ENCODE assay signal across 9 cellular contexts in the genomic region with DNA sequence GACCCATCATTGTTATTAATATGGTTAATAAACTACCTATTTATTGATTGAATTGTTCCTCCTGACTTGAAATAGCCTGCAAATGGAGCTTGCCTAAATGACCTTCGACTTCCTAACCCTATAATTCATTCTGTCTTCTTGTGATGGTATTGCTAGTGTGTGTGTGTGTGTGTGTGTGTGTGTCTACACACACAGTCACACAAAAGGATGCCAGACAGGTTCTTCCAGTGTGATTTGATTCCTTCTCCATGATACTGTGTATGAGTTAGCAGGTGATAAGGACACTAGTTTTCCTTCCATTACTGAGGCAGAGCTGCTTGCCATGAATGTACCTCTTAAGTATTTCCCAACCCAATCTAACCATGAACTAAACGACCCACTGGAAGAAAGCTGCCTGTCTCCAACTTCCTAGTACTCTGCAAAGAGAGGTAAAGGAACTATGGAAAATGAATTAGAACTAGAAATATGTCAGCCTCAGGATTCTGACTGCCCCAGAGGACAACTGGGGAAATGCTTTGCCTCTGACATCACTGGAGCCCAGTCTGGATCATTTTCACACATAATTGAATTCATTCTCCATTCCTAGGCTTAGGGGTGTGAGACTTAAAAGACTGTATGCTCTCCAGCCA. TPM values are rescaled to one million over a fixed set of nuclear protein-coding genes. Genes with fewer than 3 reads are reported as not detected.
DNase-seq lines count a peak whose midpoint lies in the region; FAIRE-seq and TF ChIP-seq lines count a peak whose summit lies in the region.
"Had no signal": no experiment of that assay in that cellular context is flagged by ENCODE, and none has a peak within 500 bp of the region (broad histone marks: within the 10 kb centered on the region; RNA-seq: fewer than 3 reads in every experiment).

No MANE protein-coding gene starts in this region.

- H3K9me3 ChIP-seq in adrenal gland (replicated peaks in 1 of 3) (no peaks in the 10 kb centered on the region), kidney (ENCODE audit: control insufficient read depth in 1 of 2, low read length in 2 of 2) (no peaks in the 10 kb centered on the region)

- FAIRE-seq in kidney (lab: Jason Lieb, UNC): no peak

- no peak for DNase-seq in activated naive CD4-positive, alpha-beta T cell treated with anti-CD3 and anti-CD28 coated beads for 36 hours
- DNase-seq in activated naive CD4-positive, alpha-beta T cell treated with anti-CD3 and anti-CD28 coated beads, Interleukin-2, amount 50 U/mL, for 16 hours: no peak
- DNase-seq in adrenal gland (no peak), kidney (no peak), ecto neural progenitor cell (ENCODE audit: low spot score) (no peak), G401 (ENCODE audit: low spot score) (no peak), SHP77 treated with DMSO at 0.1 percent for 48 hours (lab: John Stamatoyannopoulos, UW) (no peak)

- peaks cover 38% of the 10 kb centered on the region for H3K4me1 Mint-ChIP-seq in activated naive CD4-positive, alpha-beta T cell treated with anti-CD3 and anti-CD28 coated beads for 36 hours (ENCODE audit: low read depth)

- WGBS in adrenal gland, 4 donors: 19 to 36% (median 30%) methylated on average over 2 of the region's 2 CpGs
- WGBS in urinary bladder: 55% methylated on average over 2 of the region's 2 CpGs

- H3K27me3 Mint-ChIP-seq in activated naive CD4-positive, alpha-beta T cell treated with anti-CD3 and anti-CD28 coated beads for 36 hours (ENCODE audit: low read depth): no peaks in the 10 kb centered on the region

- H3K9me3 Mint-ChIP-seq in activated naive CD4-positive, alpha-beta T cell treated with anti-CD3 and anti-CD28 coated beads for 36 hours: no peaks in the 10 kb centered on the region

- H3K36me3 ChIP-seq in adrenal gland (replicated peaks in 1 of 2): peaks cover 0 to 22% of the 10 kb centered on the region in 2 donors
- H3K36me3 ChIP-seq in kidney (ENCODE audit: control insufficient read depth in 1 of 2, insufficient read depth in 2 of 2, low read length in 2 of 2): peaks cover 5 to 8% of the 10 kb centered on the region in 2 donors
- H3K36me3 ChIP-seq in urinary bladder (ENCODE audit: insufficient read depth): peaks cover under 1% of the 10 kb centered on the region

- CTCF ChIA-PET in activated naive CD4-positive, alpha-beta T cell treated with anti-CD3 and anti-CD28 coated beads for 36 hours (lab: Charles Lee): interaction anchor here (0.6 to 1.4 kb wide), 5 partner anchors 17 to 251 kb away, joined by 3 to 4 read pairs (median 3); no protein-coding TSS in a partner anchor

- H3K27ac Mint-ChIP-seq in activated naive CD4-positive, alpha-beta T cell treated with anti-CD3 and anti-CD28 coated beads for 36 hours: peak overlapping the region; percentile 55

- peak overlapping the region in 4 of 5 donors; percentile 1 to 85 (median 72) for H3K27ac ChIP-seq in adrenal gland
- H3K27ac ChIP-seq in kidney (ENCODE audit: low read depth in 2 of 2, low read length in 2 of 2): peak overlapping the region; percentile 52 to 86
- peak overlapping the region; percentile 52 for H3K27ac ChIP-seq in urinary bladder (ENCODE audit: low read depth)
- H3K27ac ChIP-seq: parathyroid adenoma had no signal

- in situ Hi-C loops in G401 (cut with HindIII; ENCODE audit: low sequenced_read_pairs): no loop called here

- peaks cover 12% of the 10 kb centered on the region for H3K36me3 Mint-ChIP-seq in activated naive CD4-positive, alpha-beta T cell treated with anti-CD3 and anti-CD28 coated beads for 36 hours (ENCODE audit: low read depth)

- H3K27me3 ChIP-seq in adrenal gland: no peaks in the 10 kb centered on the region

- no peak overlapping the region for H3K9ac ChIP-seq in kidney (ENCODE audit: low read length in 2 of 2)
- H3K9ac ChIP-seq: parathyroid adenoma had no signal

- TF ChIP-seq CTCF in adrenal gland (IDR thresholded peaks at IDR 0.05): peak in 5 of 6 experiments; percentile 11 to 32 (median 27)
- no peak for TF ChIP-seq CTCF in kidney (IDR thresholded peaks at IDR 0.05; ENCODE audit: borderline replicate concordance, extremely low read depth, insufficient read depth)

- intact Hi-C loops in activated naive CD4-positive, alpha-beta T cell treated with anti-CD3 and anti-CD28 coated beads for 36 hours (cut with micrococcal nuclease): loop anchor here (10.0 kb wide), 1 partner anchor 509 kb away; no protein-coding TSS in a partner anchor
- intact Hi-C loops in adrenal gland (cut with DNase I): no loop called here
- intact Hi-C loops in kidney (cut with DNase I): loop anchor here (10.0 kb wide), 1 partner anchor 269 kb away; a partner anchor contains a TSS

- H3K4me3 ChIP-seq in adrenal gland (peak overlapping the region in 1 of 4 donors; percentile 32), kidney (ENCODE audit: low read length in 2 of 2) (peak overlapping the region in 1 of 2 donors; percentile 28), urinary bladder (ENCODE audit: low read depth, low read length) (no peak overlapping the region)

- no peak for TF ChIP-seq POLR2A in adrenal gland (IDR thresholded peaks at IDR 0.05)

- H3K4me3 Mint-ChIP-seq in activated naive CD4-positive, alpha-beta T cell treated with anti-CD3 and anti-CD28 coated beads for 36 hours: peak overlapping the region; percentile 27

- H3K4me1 ChIP-seq in adrenal gland (replicated peaks in 1 of 2): peaks cover 0 to 18% of the 10 kb centered on the region in 2 donors
- H3K4me1 ChIP-seq in kidney (ENCODE audit: control insufficient read depth in 1 of 2, insufficient read depth in 1 of 2, low read depth in 1 of 2, low read length in 2 of 2): peaks cover 10 to 13% of the 10 kb centered on the region in 2 donors
- no peaks in the 10 kb centered on the region for H3K4me1 ChIP-seq in urinary bladder (ENCODE audit: insufficient read depth)
- H3K4me1 ChIP-seq: parathyroid adenoma had no signal

RNA-seq across cellular contexts. Expression of a gene that starts 3.5 kb away (rescaled TPM):
- 10 to 100 TPM; 86.5 to 90.4 TPM for total RNA-seq in activated naive CD4-positive, alpha-beta T cell treated with anti-CD3 and anti-CD28 coated beads for 36 hours
- total RNA-seq in adrenal gland (10 to 100 TPM in 1 of 8 donors, 1 to 10 TPM in 6, under 1 TPM in 1; 0.69 to 12.1 (median 2.5) TPM), kidney (1.7 TPM), urinary bladder (7.9 TPM)
- polyA plus RNA-seq in adrenal gland (10 to 100 TPM in 1 of 3 donors, 1 to 10 TPM in 2; 1.0 to 31.3 (median 1.0) TPM), kidney (ENCODE audit: insufficient read depth, low read depth, low replicate concordance) (0.49 TPM), urinary bladder (0.71 TPM)
- 34.1 and 53.5 TPM in 2 replicates for total RNA-seq in G401 (2014; rRNA removed; shearing (Covaris generic))

RNA-seq across cellular contexts. Expression of a gene that starts 24.8 kb away (rescaled TPM):
- total RNA-seq in activated naive CD4-positive, alpha-beta T cell treated with anti-CD3 and anti-CD28 coated beads for 36 hours: 10 to 100 TPM; 16.9 to 18.5 TPM
- total RNA-seq in adrenal gland: 10 to 100 TPM; 24.8 to 51.8 (median 34.4) TPM
- 10 to 100 TPM; 12.7 to 58.2 (median 26.8) TPM for polyA plus RNA-seq in adrenal gland
- 45.7 TPM for total RNA-seq in kidney
- polyA plus RNA-seq in kidney (ENCODE audit: insufficient read depth, low read depth, low replicate concordance): 22.5 TPM
- total RNA-seq in urinary bladder: 10.6 TPM
- 47.6 TPM for polyA plus RNA-seq in urinary bladder
- total RNA-seq in G401 (2014; rRNA removed; shearing (Covaris generic)): 9.5 and 11.8 TPM in 2 replicates

Comparison
In these comparisons a context has a peak if more than half of its experiments do, and no peak if none do; other contexts are left out.
1. intact Hi-C loops: an anchor here in activated naive CD4-positive, alpha-beta T cell treated with anti-CD3 and anti-CD28 coated beads for 36 hours (10.0 kb wide) and kidney (10.0 kb wide); none called in adrenal gland.